9 cellular contexts compared by ENCODE assay signal in the genomic region with DNA sequence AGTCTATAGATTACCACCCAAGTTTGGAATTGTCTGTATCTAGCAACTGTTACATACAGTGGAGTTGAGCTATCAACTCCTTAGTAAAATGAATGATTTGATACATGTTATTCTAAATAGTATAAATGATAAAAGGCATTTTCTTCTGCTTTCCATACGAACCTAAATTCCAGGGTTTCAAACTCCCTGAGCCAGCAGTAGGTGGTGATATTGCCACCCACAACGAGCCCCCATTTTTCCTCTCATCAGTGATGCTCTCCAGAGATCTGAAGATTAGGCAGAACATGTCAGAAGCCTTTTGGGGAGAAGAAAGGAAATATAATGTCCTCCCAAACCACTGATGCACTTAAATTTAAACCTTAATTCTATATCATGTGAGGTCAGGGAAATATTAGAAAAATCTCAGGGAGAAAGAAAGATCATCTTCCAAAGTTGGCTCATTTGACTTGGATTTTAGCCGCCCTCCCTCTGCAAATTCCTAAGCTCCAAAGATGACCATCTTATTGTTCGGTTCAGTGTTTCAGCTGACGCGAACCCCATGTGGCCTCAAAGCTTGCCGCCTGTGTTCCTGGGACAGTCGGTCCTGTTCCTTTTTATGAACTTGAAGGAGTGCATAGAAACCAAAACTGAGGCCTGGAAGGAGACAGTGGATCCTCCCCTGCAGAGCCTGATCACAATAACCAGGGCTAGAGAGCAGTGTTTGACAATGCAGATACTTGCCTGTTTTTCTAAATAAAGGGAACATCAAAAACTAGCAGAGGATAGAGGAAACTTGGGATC. TPM values are rescaled to one million over a fixed set of nuclear protein-coding genes. Genes with fewer than 3 reads are reported as not detected.
A peak's percentile ranks its signal among the peaks of the same experiment; 100 is the strongest.
DNase-seq lines count a peak whose midpoint lies in the region; ATAC-seq and TF ChIP-seq lines count a peak whose summit lies in the region.
"Had no signal": no experiment of that assay in that cellular context is flagged by ENCODE, and none has a peak within 500 bp of the region (broad histone marks: within the 10 kb centered on the region; RNA-seq: fewer than 3 reads in every experiment).

No MANE protein-coding gene starts in this region.

- H3K4me1 ChIP-seq in muscle layer of duodenum (ENCODE audit: control insufficient read depth in 1 of 2, insufficient read depth in 2 of 2, low read length in 2 of 2) (peaks cover 8 to 27% of the 10 kb centered on the region in 2 donors), Caco-2 (peaks cover 16% of the 10 kb centered on the region)

- no peak overlapping the region for H3K4me3 ChIP-seq in AG09309 (ENCODE audit: control insufficient read depth, low read depth, low read length)
- H3K4me3 ChIP-seq in muscle layer of duodenum (ENCODE audit: low read depth in 1 of 2, low read length in 2 of 2), result peak overlapping the region; percentile 10 to 72
- H3K4me3 ChIP-seq in Caco-2 (ENCODE audit: low read depth, low read length), result no peak overlapping the region

- BruUV-seq in Caco-2 (replicated peaks; lab: Mats Ljungman, UMichigan), result no TSS peak

- no peaks in the 10 kb centered on the region for H3K9me3 Mint-ChIP-seq in chondrocyte (ENCODE audit: low read depth)
- H3K9me3 Mint-ChIP-seq in Caco-2 (ENCODE audit: unreplicated experiment), result no peaks in the 10 kb centered on the region

- POLR2A ChIA-PET in Caco-2 (lab: Charles Lee), result no interaction called here

- intact Hi-C loops in Caco-2 (cut with micrococcal nuclease; ENCODE audit: unreplicated experiment), result no loop called here

- H3K27ac Mint-ChIP-seq in chondrocyte (ENCODE audit: unreplicated experiment) (no peak overlapping the region), Caco-2 (ENCODE audit: unreplicated experiment) (no peak overlapping the region)

- H3K36me3 Mint-ChIP-seq in chondrocyte (ENCODE audit: low read depth) (no peaks in the 10 kb centered on the region), Caco-2 (ENCODE audit: insufficient read depth, unreplicated experiment) (peaks cover 6% of the 10 kb centered on the region)

- DNase-seq in AG09309 (ENCODE audit: low read depth), result no peak
- DNase-seq in LHCN-M2 (ENCODE audit: low read depth), result peak; percentile 47
- no peak for DNase-seq in chondrocyte (ENCODE audit: low spot score)
- DNase-seq in Caco-2, result no peak
- no peak for DNase-seq in NAMALWA (ENCODE audit: low spot score)
- DNase-seq: activated T-cell treated with anti-CD3 and anti-CD28 coated beads, Interleukin-2, amount 50 U/mL, for 1 hour had no signal

- H3K27me3 Mint-ChIP-seq in chondrocyte (ENCODE audit: low read depth), result peaks cover 10% of the 10 kb centered on the region
- H3K27me3 Mint-ChIP-seq in Caco-2 (ENCODE audit: insufficient read depth, unreplicated experiment), result peaks cover 27% of the 10 kb centered on the region

- H3K9me3 ChIP-seq in muscle layer of duodenum (ENCODE audit: control insufficient read depth in 1 of 2, low read length in 2 of 2), result no peaks in the 10 kb centered on the region
- no peaks in the 10 kb centered on the region for H3K9me3 ChIP-seq in Caco-2

- no peak overlapping the region for H3K27ac ChIP-seq in muscle layer of duodenum (ENCODE audit: low read length)

- H3K4me1 Mint-ChIP-seq in chondrocyte (ENCODE audit: low read depth) (peaks cover 14% of the 10 kb centered on the region), Caco-2 (ENCODE audit: low read depth, unreplicated experiment) (peaks cover 6% of the 10 kb centered on the region)

- ATAC-seq in GM18870 (IDR thresholded peaks at IDR 0.05; ENCODE audit: unreplicated experiment) (no peak), GM19397 (IDR thresholded peaks at IDR 0.05; ENCODE audit: unreplicated experiment) (no peak)

- CTCF ChIA-PET in Caco-2 (lab: Charles Lee), result interaction anchor here (2.2 kb wide), 1 partner anchor 186 kb away, joined by 8 read pairs; no protein-coding TSS in a partner anchor

- H3K27me3 ChIP-seq in muscle layer of duodenum (ENCODE audit: low read depth, low read length) (no peaks in the 10 kb centered on the region), Caco-2 (replicated peaks; ENCODE audit: control insufficient read depth, insufficient read depth, low read length) (peaks cover 3% of the 10 kb centered on the region; the same call in 1 of the 2 replicates)

- TF ChIP-seq CTCF in AG09309 (IDR thresholded peaks at IDR 0.05; ENCODE audit: control insufficient read depth, insufficient read depth, low read depth, low read length, missing control alignments) (peak; percentile 68), chondrocyte (IDR thresholded peaks at IDR 0.05) (peak; percentile 79), Caco-2 (IDR thresholded peaks at IDR 0.05; ENCODE audit: insufficient read depth in 1 of 2, low read depth in 1 of 2, low read length in 1 of 2, severe bottlenecking in 1 of 2, unreplicated experiment in 1 of 2) (no peak)

- no peak overlapping the region for H3K4me3 Mint-ChIP-seq in chondrocyte (ENCODE audit: unreplicated experiment)
- no peak overlapping the region for H3K4me3 Mint-ChIP-seq in Caco-2 (ENCODE audit: unreplicated experiment)

- peaks cover 0 to 5% of the 10 kb centered on the region in 2 donors for H3K36me3 ChIP-seq in muscle layer of duodenum (ENCODE audit: control insufficient read depth in 1 of 2, insufficient read depth in 2 of 2, low read length in 2 of 2)
- no peaks in the 10 kb centered on the region for H3K36me3 ChIP-seq in Caco-2 (ENCODE audit: control insufficient read depth, insufficient read depth, low read length)

RNA-seq across cellular contexts. Expression of a gene that starts 2.3 kb away (rescaled TPM):
- total RNA-seq in LHCN-M2 (2014; rRNA removed), result 2.2 and 3.2 TPM in 2 replicates
- 2.1 TPM for polyA plus RNA-seq in LHCN-M2 (2012)
- total RNA-seq in chondrocyte, result 1.5 to 2.0 TPM (median 1.6 TPM) in 3 replicates
- not detected in 2 replicates for total RNA-seq in Caco-2 (2022)

RNA-seq across cellular contexts. Expression of a gene that starts 22.0 kb away (rescaled TPM):
- total RNA-seq in LHCN-M2 (2014; rRNA removed), result 19.9 and 22.6 TPM in 2 replicates
- polyA plus RNA-seq in LHCN-M2 (2012), result 10.7 TPM
- 13.5 to 22.1 TPM (median 15.1 TPM) in 3 replicates for total RNA-seq in chondrocyte
- total RNA-seq in Caco-2 (2022), result 17.1 and 21.1 TPM in 2 replicates

Comparison
In these comparisons a context has a peak if more than half of its experiments do, and no peak if none do; other contexts are left out.
1. H3K4me3 ChIP-seq: peak in muscle layer of duodenum (2 of 2); none in AG09309 (single experiment) and Caco-2 (single experiment).
2. CTCF ChIP-seq: peak in AG09309 (single experiment) and chondrocyte (single experiment); none in Caco-2 (0 of 2).